1 cellular context compared by ENCODE assay signal in genomic region chr1:7561331-7561921, GRCh38.
TF ChIP-seq lines count a peak whose summit lies in the region.

No MANE protein-coding gene starts in this region.

TF ChIP-seq in GM23338, 12 proteins besides CTCF, POLR2A, EP300 and RAD21 (continued from another document):
- TF ChIP-seq ZNF462 (CRISPR knock-in tag; IDR thresholded peaks at IDR 0.05): no peak
- TF ChIP-seq ZNF331 (CRISPR knock-in tag; IDR thresholded peaks at IDR 0.05; ENCODE audit: low read depth): no peak
- TF ChIP-seq NANOG (IDR thresholded peaks at IDR 0.05; ENCODE audit: borderline replicate concordance): no peak
TF ChIP-seq in GM23338: peak in this region for 0.
